ENCODE assay signal across 9 cellular contexts in genomic region chr1:178938959-178939317, GRCh38.
A peak's percentile ranks its signal among the peaks of the same experiment; 100 is the strongest.
DNase-seq lines count a peak whose midpoint lies in the region; ATAC-seq, FAIRE-seq and TF ChIP-seq lines count a peak whose summit lies in the region.
"Had no signal": no experiment of that assay in that cellular context is flagged by ENCODE, and none has a peak within 500 bp of the region (broad histone marks: within the 10 kb centered on the region; RNA-seq: fewer than 3 reads in every experiment).

No MANE protein-coding gene starts in this region.

- no peaks in the 10 kb centered on the region for H3K36me3 ChIP-seq in mammary epithelial cell (ENCODE audit: insufficient read depth, low read length)

- DNase-seq in AG10803 (ENCODE audit: low read depth) = peak; percentile 77
- no peak for DNase-seq in mammary epithelial cell
- DNase-seq in iris pigment epithelial cell (ENCODE audit: low read depth) = peak; percentile 34
- peak; percentile 42 for DNase-seq in retina
- DNase-seq in NCI-H2196 treated with DMSO at 0.1 percent for 48 hours (lab: John Stamatoyannopoulos, UW; ENCODE audit: unreplicated experiment) = no peak
- no peak for DNase-seq in GM12891 (ENCODE audit: insufficient read length, low spot score)
- DNase-seq in Kasumi-1 (lab: John Stamatoyannopoulos, UW) = no peak

- H3K4me2 ChIP-seq in mammary epithelial cell (ENCODE audit: insufficient read depth, low read depth, low read length) = no peak overlapping the region

- TF ChIP-seq CTCF in AG10803 (conservative IDR thresholded peaks at IDR 0.05; ENCODE audit: low read length) (no peak), mammary epithelial cell (conservative IDR thresholded peaks at IDR 0.05 in 1 of 2, IDR thresholded peaks at IDR 0.05 in 1 of 2; ENCODE audit: extremely low read depth in 1 of 2, insufficient read depth in 1 of 2, low read depth in 1 of 2, low read length in 2 of 2) (no peak)

- H3K4me1 ChIP-seq in mammary epithelial cell (ENCODE audit: insufficient read depth, low read length) = no peaks in the 10 kb centered on the region

- no peak for FAIRE-seq in GM12891 (lab: Jason Lieb, UNC)
- FAIRE-seq: RCC 7860 had no signal

- intact Hi-C loops in mammary epithelial cell (cut with micrococcal nuclease) = no loop called here

- no peaks in the 10 kb centered on the region for H4K20me1 ChIP-seq in mammary epithelial cell (ENCODE audit: insufficient read depth, low read length)

- H3K9ac ChIP-seq in mammary epithelial cell (ENCODE audit: insufficient read depth, low read length) = no peak overlapping the region

- no peak for ATAC-seq in GM18520 (IDR thresholded peaks at IDR 0.05; ENCODE audit: unreplicated experiment)

- peak overlapping the region; percentile 41 for H2AFZ ChIP-seq in mammary epithelial cell (ENCODE audit: low read depth, low read length)

- H3K9me3 ChIP-seq in mammary epithelial cell (replicated peaks; ENCODE audit: insufficient read depth, low read length) = no peaks in the 10 kb centered on the region

- dilution Hi-C loops in mammary epithelial cell (cut with HindIII; ENCODE audit: low sequenced_read_pairs) = loop anchor here (5.0 kb wide), 2 partner anchors 42 to 68 kb away; no protein-coding TSS in a partner anchor

- H3K27me3 ChIP-seq in mammary epithelial cell (ENCODE audit: insufficient read depth, low read length) = no peaks in the 10 kb centered on the region

- no TSS peak for BruUV-seq in mammary epithelial cell (replicated peaks; lab: Mats Ljungman, UMichigan)

- peak overlapping the region; percentile 43 for H3K4me3 ChIP-seq in AG10803 (ENCODE audit: low read length)
- H3K4me3 ChIP-seq in mammary epithelial cell (replicated peaks in 1 of 3; ENCODE audit: insufficient read depth in 1 of 3, low read depth in 2 of 3, low read length in 3 of 3) = no peak overlapping the region

- in situ Hi-C loops in mammary epithelial cell (cut with MboI; ENCODE audit: low sequenced_read_pairs in 2 of 2) = no loop called here

- TF ChIP-seq POLR2A in GM12891 (IDR thresholded peaks at IDR 0.05; ENCODE audit: low read depth, low read length) = no peak

- H3K27ac ChIP-seq in mammary epithelial cell (ENCODE audit: insufficient read depth, low read depth, low read length) = no peak overlapping the region

- CTCF ChIA-PET in mammary epithelial cell (lab: Charles Lee; ENCODE audit: low non-redundant PET) = no interaction called here

- H3K79me2 ChIP-seq in mammary epithelial cell (ENCODE audit: insufficient read depth, low read length) = no peaks in the 10 kb centered on the region

- 16% methylated on average over 8 of the region's 10 CpGs for WGBS in mammary epithelial cell (ENCODE audit: low coverage, missing lambda C conversion rate)

TF ChIP-seq in GM12891, 5 proteins besides CTCF, POLR2A, EP300 and RAD21:
- no peak for TF ChIP-seq POU2F2 (IDR thresholded peaks at IDR 0.05; ENCODE audit: low read depth, low read length)

Comparison
In these comparisons a context has a peak if more than half of its experiments do, and no peak if none do; other contexts are left out.
1. DNase-seq: peak in AG10803 (single experiment), iris pigment epithelial cell (single experiment) and retina (single experiment); none in mammary epithelial cell (single experiment), NCI-H2196 treated with DMSO at 0.1 percent for 48 hours (single experiment), GM12891 (single experiment) and Kasumi-1 (0 of 2).